9 cellular contexts compared by ENCODE assay signal in genomic region chr3:160470181-160470580, GRCh38. TPM values are rescaled to one million over a fixed set of nuclear protein-coding genes. Genes with fewer than 3 reads are reported as not detected.
"Had no signal": no experiment of that assay in that cellular context is flagged by ENCODE, and none has a peak within 500 bp of the region (broad histone marks: within the 10 kb centered on the region; RNA-seq: fewer than 3 reads in every experiment).

No MANE protein-coding gene starts in this region.

- H3K36me3 ChIP-seq: HAP-1 had no signal

- H3K4me3 ChIP-seq: GM23248, HAP-1 had no signal

- H3K27ac ChIP-seq: GM23248, HL-60 had no signal

- FAIRE-seq: HepG2 had no signal

- H3K9ac ChIP-seq: GM23248 had no signal

- ATAC-seq: HCT116, HepG2 had no signal

- H3K4me1 ChIP-seq: HAP-1 had no signal

- DNase-seq: GM23248, GOT3, H7, KG1 had no signal

- H2AFZ ChIP-seq: GM23248 had no signal

RNA-seq across cellular contexts. Expression of gene TRIM59, which starts 20.6 kb away (rescaled TPM):
- total RNA-seq: H4 had no signal
